Comparison of ENCODE assay signal across 21 cellular contexts in genomic region chr2:172448544-172449267, GRCh38. TPM values are rescaled to one million over a fixed set of nuclear protein-coding genes. Genes with fewer than 3 reads are reported as not detected.
DNase-seq lines count a peak whose midpoint lies in the region; ATAC-seq and TF ChIP-seq lines count a peak whose summit lies in the region.
"Had no signal": no experiment of that assay in that cellular context is flagged by ENCODE, and none has a peak within 500 bp of the region (broad histone marks: within the 10 kb centered on the region; RNA-seq: fewer than 3 reads in every experiment).

No MANE protein-coding gene starts in this region.

- H2AK5ac ChIP-seq in IMR-90 (ENCODE audit: low read depth, low read length) = no peak overlapping the region

- H3K79me1 ChIP-seq in IMR-90 (ENCODE audit: low read depth in 1 of 2, low read length in 2 of 2) = peaks cover 31 to 39% of the 10 kb centered on the region in 2 experiments

- POLR2A ChIA-PET in IMR-90 (lab: Charles Lee; ENCODE audit: unreplicated experiment) = no interaction called here

- H2BK15ac ChIP-seq in IMR-90 (ENCODE audit: low read depth, low read length) = no peak overlapping the region

- CTCF ChIA-PET in IMR-90 (lab: Yijun Ruan, JAX) (no interaction called here), mammary epithelial cell (lab: Charles Lee; ENCODE audit: low non-redundant PET) (no interaction called here)

- H3K4me1 ChIP-seq in IMR-90 (ENCODE audit: control insufficient read depth, insufficient read depth, low read length) (peaks cover 5% of the 10 kb centered on the region), mammary epithelial cell (ENCODE audit: insufficient read depth, low read length) (peaks cover 63% of the 10 kb centered on the region)
- H3K4me1 ChIP-seq: uterus had no signal

- H3K9me3 ChIP-seq in IMR-90 (ENCODE audit: control insufficient read depth, insufficient read depth, low read length) (no peaks in the 10 kb centered on the region), mammary epithelial cell (replicated peaks; ENCODE audit: insufficient read depth, low read length) (no peaks in the 10 kb centered on the region)
- H3K9me3 ChIP-seq: A549; BLaER1 treated with 17β-estradiol and CSF1 and Interleukin-3, amounts not matched to agents 10 nM and 100 nM; uterus had no signal

- DNase-seq in IMR-90 = no peak
- DNase-seq in mammary epithelial cell = no peak
- peak; percentile 65 for DNase-seq in myocyte (ENCODE audit: low read depth)
- DNase-seq in NCI-H1694 treated with DMSO at 0.1 percent for 48 hours (lab: John Stamatoyannopoulos, UW) = no peak
- no peak for DNase-seq in hypothalamus (lab: John Stamatoyannopoulos, UW)
- DNase-seq in NCI-H1048 (lab: John Stamatoyannopoulos, UW) = no peak
- DNase-seq in lower leg skin (ENCODE audit: low spot score in 2 of 2) = no peak
- DNase-seq: activated CD4-positive, alpha-beta memory T cell treated with anti-CD3 and anti-CD28 coated beads, Interleukin-2, amount 10 ng/mL, durations not matched to agents 7 days and 5 days; activated CD4-positive, CD25-positive, alpha-beta regulatory T cell; activated naive CD4-positive, alpha-beta T cell treated with anti-CD3 and anti-CD28 coated beads, Interleukin-2, amount 10 ng/mL, durations not matched to agents 7 days and 5 days; head of caudate nucleus; Karpas-422; NCI-H2171; NCI-H526 treated with DMSO at 0.1 percent for 48 hours; OCI-M1; stimulated activated CD4-positive, alpha-beta T cell treated with anti-CD3 and anti-CD28 coated beads, Interleukin-12 subunit alpha, Interleukin-12 subunit beta, amount 100 ng/mL, for 4 hours; stimulated activated CD8-positive, alpha-beta memory T cell treated with anti-CD3 and anti-CD28 coated beads, Interleukin-4, amount 100 ng/mL, for 48 hours; uterus had no signal

- H3K36me3 ChIP-seq in IMR-90 (ENCODE audit: control insufficient read depth, insufficient read depth, low read length) = no peaks in the 10 kb centered on the region
- H3K36me3 ChIP-seq in mammary epithelial cell (ENCODE audit: insufficient read depth, low read length) = peaks cover 14% of the 10 kb centered on the region
- H3K36me3 ChIP-seq: BLaER1 treated with 17β-estradiol and CSF1 and Interleukin-3, amounts not matched to agents 10 nM and 100 nM; uterus had no signal

- H2BK20ac ChIP-seq in IMR-90 (ENCODE audit: low read depth, low read length) = no peak overlapping the region

- intact Hi-C loops in IMR-90 (cut with micrococcal nuclease) (no loop called here), mammary epithelial cell (cut with micrococcal nuclease) (no loop called here), lower leg skin (cut with DNase I; ENCODE audit: low total_unique reads) (no loop called here)

- H3K79me2 ChIP-seq in mammary epithelial cell (ENCODE audit: insufficient read depth, low read length) = peaks cover 96% of the 10 kb centered on the region

- in situ Hi-C loops in IMR-90 (cut with MboI; ENCODE audit: low sequenced_read_pairs) = no loop called here
- in situ Hi-C loops in mammary epithelial cell (cut with MboI; ENCODE audit: low sequenced_read_pairs in 2 of 2) = no loop called here

- no peak overlapping the region for H3K9ac ChIP-seq in IMR-90 (ENCODE audit: low read depth, low read length)
- peak overlapping the region; percentile 62 for H3K9ac ChIP-seq in mammary epithelial cell (ENCODE audit: insufficient read depth, low read length)
- H3K9ac ChIP-seq: BLaER1 treated with 17β-estradiol and CSF1 and Interleukin-3, amounts not matched to agents 10 nM and 100 nM had no signal

- no peak overlapping the region for H3K23ac ChIP-seq in IMR-90 (ENCODE audit: low read depth, low read length)

- no peaks in the 10 kb centered on the region for H3K27me3 ChIP-seq in IMR-90 (ENCODE audit: control insufficient read depth, insufficient read depth, low read length)
- H3K27me3 ChIP-seq in mammary epithelial cell (ENCODE audit: insufficient read depth, low read length) = no peaks in the 10 kb centered on the region
- H3K27me3 ChIP-seq: BLaER1 treated with 17β-estradiol and CSF1 and Interleukin-3, amounts not matched to agents 10 nM and 100 nM; uterus had no signal

- H3K9me1 ChIP-seq in IMR-90 (ENCODE audit: insufficient read depth, low read length) = peaks cover 7% of the 10 kb centered on the region; the same call in 1 of the 2 replicates

- H4K91ac ChIP-seq in IMR-90 (ENCODE audit: insufficient read depth, low read depth, low read length) = no peak overlapping the region

- 0 out of 4 replicates have a peak overlapping the region, but pooled peaks of 1 of the 2 experiments have one; percentile 3 for H4K8ac ChIP-seq in IMR-90 (ENCODE audit: low read depth in 2 of 2, low read length in 2 of 2)

- TF ChIP-seq CTCF in C4-2B (conservative IDR thresholded peaks at IDR 0.05) (no peak), IMR-90 (conservative IDR thresholded peaks at IDR 0.05; ENCODE audit: low read depth, low read length) (no peak), mammary epithelial cell (conservative IDR thresholded peaks at IDR 0.05 in 1 of 2, IDR thresholded peaks at IDR 0.05 in 1 of 2; ENCODE audit: extremely low read depth in 1 of 2, insufficient read depth in 1 of 2, low read depth in 1 of 2, low read length in 2 of 2) (no peak), lower leg skin (IDR thresholded peaks at IDR 0.05) (no peak)

- BruUV-seq in IMR-90 (replicated peaks; lab: Mats Ljungman, UMichigan) = no TSS peak
- no TSS peak for BruUV-seq in mammary epithelial cell (replicated peaks; lab: Mats Ljungman, UMichigan)

- peak overlapping the region; percentile 1; the same call in 1 of the 2 replicates for H2BK120ac ChIP-seq in IMR-90 (ENCODE audit: low read depth, low read length)

- H2AFZ ChIP-seq in IMR-90 (replicated peaks; ENCODE audit: low read length, poor library complexity) (no peak overlapping the region), mammary epithelial cell (ENCODE audit: low read depth, low read length) (no peak overlapping the region)

- H2BK5ac ChIP-seq in IMR-90 (ENCODE audit: low read depth, low read length, poor library complexity, severe bottlenecking) = no peak overlapping the region

- no CpG with 5 or more reads among the region's 3 CpGs for WGBS in IMR-90 (ENCODE audit: extremely low coverage in 2 of 2, insufficient read length in 1 of 2), 2 experiments
- WGBS in mammary epithelial cell (ENCODE audit: low coverage, missing lambda C conversion rate) = 78% methylated on average over 3 of the region's 3 CpGs
- WGBS in lower leg skin, 2 donors = 58 to 61% methylated on average over 3 of the region's 3 CpGs

- H4K5ac ChIP-seq in IMR-90 (ENCODE audit: low read depth, low read length) = no peak overlapping the region

- H3K4me3 ChIP-seq in IMR-90 (ENCODE audit: insufficient read depth, low read depth, low read length) (no peak overlapping the region), mammary epithelial cell (replicated peaks in 1 of 3; ENCODE audit: insufficient read depth in 1 of 3, low read depth in 2 of 3, low read length in 3 of 3) (no peak overlapping the region), lower leg skin (ENCODE audit: low read depth, poor library complexity, severe bottlenecking) (no peak overlapping the region)
- H3K4me3 ChIP-seq: A549; BLaER1 treated with 17β-estradiol and CSF1 and Interleukin-3, amounts not matched to agents 10 nM and 100 nM; uterus had no signal

- TF ChIP-seq RAD21 in IMR-90 (IDR thresholded peaks at IDR 0.05; ENCODE audit: low read length) = no peak

- H4K20me1 ChIP-seq in IMR-90 (ENCODE audit: insufficient read depth, low read length) = no peaks in the 10 kb centered on the region; the same call in 1 of the 2 replicates
- no peaks in the 10 kb centered on the region for H4K20me1 ChIP-seq in mammary epithelial cell (ENCODE audit: insufficient read depth, low read length)
- H4K20me1 ChIP-seq: BLaER1 treated with 17β-estradiol and CSF1 and Interleukin-3, amounts not matched to agents 10 nM and 100 nM had no signal

- no peak overlapping the region for H3K14ac ChIP-seq in IMR-90 (replicated peaks; ENCODE audit: low read depth, low read length)

- TF ChIP-seq POLR2A in IMR-90 (IDR thresholded peaks at IDR 0.05; ENCODE audit: low read depth, low read length) (no peak), lower leg skin (IDR thresholded peaks at IDR 0.05) (no peak)

- H2AK9ac ChIP-seq in IMR-90 (replicated peaks; ENCODE audit: low read depth, low read length, poor library complexity) = no peak overlapping the region

- no peak overlapping the region for H3K56ac ChIP-seq in IMR-90 (ENCODE audit: extremely low read depth, insufficient read depth, low read length)

- no peak for ATAC-seq in IMR-90 (ENCODE audit: low read depth)

- H3K27ac ChIP-seq in C4-2B = peak overlapping the region; percentile 60
- no peak overlapping the region for H3K27ac ChIP-seq in IMR-90 (ENCODE audit: insufficient read depth, low read length)
- peak overlapping the region; percentile 91 for H3K27ac ChIP-seq in mammary epithelial cell (ENCODE audit: insufficient read depth, low read depth, low read length)
- H3K27ac ChIP-seq: A549; BLaER1 treated with 17β-estradiol and CSF1 and Interleukin-3, amounts not matched to agents 10 nM and 100 nM; uterus had no signal

- no peak overlapping the region for H3K4me2 ChIP-seq in IMR-90 (ENCODE audit: low read depth, low read length)
- peak overlapping the region; percentile 36 for H3K4me2 ChIP-seq in mammary epithelial cell (ENCODE audit: insufficient read depth, low read depth, low read length)
- H3K4me2 ChIP-seq: A549; BLaER1 treated with 17β-estradiol and CSF1 and Interleukin-3, amounts not matched to agents 10 nM and 100 nM had no signal

- no peak overlapping the region for H3K18ac ChIP-seq in IMR-90 (ENCODE audit: low read depth, low read length)

- dilution Hi-C loops in IMR-90 (cut with HindIII; ENCODE audit: low sequenced_read_pairs, unreplicated experiment) = no loop called here
- dilution Hi-C loops in mammary epithelial cell (cut with HindIII; ENCODE audit: low sequenced_read_pairs) = no loop called here

- H3K4ac ChIP-seq in IMR-90 (ENCODE audit: low read depth, low read length) = no peak overlapping the region

TF ChIP-seq in IMR-90, 13 proteins besides CTCF, POLR2A, EP300 and RAD21 (continues in another document):
- TF ChIP-seq MXI1 (IDR thresholded peaks at IDR 0.05; ENCODE audit: borderline replicate concordance, low read depth, low read length) = no peak

RNA-seq across cellular contexts. Expression of gene ITGA6, which starts 21.3 kb away (rescaled TPM):
- 43.9 and 88.3 TPM in 2 replicates for total RNA-seq in IMR-90 (2012; rRNA removed)
- polyA plus RNA-seq in IMR-90 (2012; rRNA removed) = 10.7 and 12.5 TPM in 2 replicates
- polyA plus RNA-seq in IMR-90 (2012; cell fraction: cytosol; rRNA removed) = 2.7 and 5.4 TPM in 2 replicates
- polyA plus RNA-seq in IMR-90 (2012; cell fraction: nucleus; rRNA removed; ENCODE audit: low replicate concordance) = 3.5 and 9.3 TPM in 2 replicates
- 100 to 1,000 TPM; 562 to 887 TPM for total RNA-seq in mammary epithelial cell
- 134 TPM for polyA plus RNA-seq in mammary epithelial cell
- polyA minus RNA-seq in mammary epithelial cell = 741 TPM
- total RNA-seq in myocyte = 650 and 854 TPM in 2 replicates
- 261 TPM for polyA plus RNA-seq in myocyte (2012)
- total RNA-seq in lower leg skin = 100 to 1,000 TPM in 3 of 4 donors, 10 to 100 TPM in 1; 93.3 to 153 (median 128) TPM
